Comparison of ENCODE assay signal across 11 cellular contexts in genomic region chr12:14171111-14171510, GRCh38.
DNase-seq lines count a peak whose midpoint lies in the region; ATAC-seq and TF ChIP-seq lines count a peak whose summit lies in the region.
"Had no signal": no experiment of that assay in that cellular context is flagged by ENCODE, and none has a peak within 500 bp of the region (broad histone marks: within the 10 kb centered on the region; RNA-seq: fewer than 3 reads in every experiment).

No MANE protein-coding gene starts in this region.

- no peak overlapping the region for H3K4me3 ChIP-seq in brain microvascular endothelial cell (ENCODE audit: low read depth, low read length)
- H3K4me3 ChIP-seq: testis had no signal

- H3K27me3 ChIP-seq in brain microvascular endothelial cell (replicated peaks), result no peaks in the 10 kb centered on the region
- H3K27me3 ChIP-seq: testis had no signal

- DNase-seq in GM20000 (ENCODE audit: low spot score) (peak; percentile 73), NAMALWA (ENCODE audit: low spot score) (peak; percentile 73), sciatic nerve (ENCODE audit: low spot score) (no peak), amygdala (lab: John Stamatoyannopoulos, UW) (no peak), AG08396 (ENCODE audit: low spot score) (no peak), brain microvascular endothelial cell (no peak)
- DNase-seq: NCI-H524 treated with DMSO at 0.1 percent for 48 hours, T-helper 17 cell, testis had no signal

- intact Hi-C loops in sciatic nerve (cut with DNase I), result no loop called here

- no peak overlapping the region for H3K27ac ChIP-seq in brain microvascular endothelial cell
- H3K27ac ChIP-seq: testis had no signal

- no peaks in the 10 kb centered on the region for H3K36me3 ChIP-seq in brain microvascular endothelial cell (replicated peaks)

- in situ Hi-C loops in brain microvascular endothelial cell (cut with HindIII; ENCODE audit: low pct_ligation_motif_present, low sequenced_read_pairs), result no loop called here

- no peak for TF ChIP-seq CTCF in GM20000 (IDR thresholded peaks at IDR 0.05; ENCODE audit: extremely low read depth, missing control alignments)
- TF ChIP-seq CTCF in brain microvascular endothelial cell (IDR thresholded peaks at IDR 0.05; ENCODE audit: low read depth, low read length, missing control alignments), result no peak

- ATAC-seq in GM18498 (IDR thresholded peaks at IDR 0.05; ENCODE audit: unreplicated experiment) (peak; percentile 87), HG02981 (IDR thresholded peaks at IDR 0.05; ENCODE audit: unreplicated experiment) (peak; percentile 60), sciatic nerve (no peak)
- ATAC-seq: T-helper 17 cell had no signal

Comparison
In these comparisons a context has a peak if more than half of its experiments do, and no peak if none do; other contexts are left out.
1. DNase-seq: peak in GM20000 (single experiment) and NAMALWA (single experiment); none in sciatic nerve (single experiment), amygdala (0 of 56), AG08396 (single experiment) and brain microvascular endothelial cell (single experiment).